In the genomic region with DNA sequence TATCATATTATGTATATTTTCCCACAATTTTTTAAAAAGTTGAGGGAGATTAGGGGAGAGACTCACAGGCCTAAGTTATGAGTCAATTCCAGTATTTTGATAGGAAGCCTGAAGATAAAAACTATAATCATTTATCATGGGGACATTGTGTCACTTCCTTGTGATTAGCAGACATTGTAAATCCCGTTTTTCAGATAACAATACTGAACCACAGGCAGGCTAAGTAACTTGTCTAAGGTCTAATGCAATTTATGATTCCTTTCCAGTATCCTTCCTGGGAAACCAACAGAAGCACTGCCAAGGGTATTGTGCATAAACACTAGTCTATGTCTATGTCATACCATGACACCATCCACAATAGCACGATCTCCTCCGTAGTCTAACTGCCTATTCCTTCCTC, we compare ENCODE assay signal across 15 cellular contexts.
DNase-seq lines count a peak whose midpoint lies in the region; ATAC-seq, FAIRE-seq and TF ChIP-seq lines count a peak whose summit lies in the region.
"Had no signal": no experiment of that assay in that cellular context is flagged by ENCODE, and none has a peak within 500 bp of the region (broad histone marks: within the 10 kb centered on the region; RNA-seq: fewer than 3 reads in every experiment).

No MANE protein-coding gene starts in this region.

- no peaks in the 10 kb centered on the region for H3F3A ChIP-seq in SK-N-SH (replicated peaks; ENCODE audit: insufficient read depth)

- dilution Hi-C loops in endothelial cell of umbilical vein (cut with MboI; ENCODE audit: extremely low pct_ligation_motif_present, low sequenced_read_pairs) = no loop called here

- TF ChIP-seq RAD21 in SK-N-SH (IDR thresholded peaks at IDR 0.05; ENCODE audit: low read length) = no peak

- H3K4me2 ChIP-seq in SK-N-SH (no peak overlapping the region), endothelial cell of umbilical vein (ENCODE audit: insufficient read depth, low read length) (peak overlapping the region; percentile 34), mesenchymal stem cell (ENCODE audit: low read length, poor library complexity, severe bottlenecking) (no peak overlapping the region)
- H3K4me2 ChIP-seq: BLaER1 had no signal

- no peak overlapping the region for H2BK12ac ChIP-seq in mesenchymal stem cell (ENCODE audit: low read length in 2 of 2)

- H3K9me2 ChIP-seq in SK-N-SH = no peaks in the 10 kb centered on the region

- H3K4me3 ChIP-seq in SK-N-SH (ENCODE audit: low read depth in 2 of 2, low read length in 1 of 2) (no peak overlapping the region), endothelial cell of umbilical vein (replicated peaks in 1 of 3; ENCODE audit: insufficient read depth in 1 of 3, low read depth in 1 of 3, low read length in 3 of 3) (no peak overlapping the region), mesenchymal stem cell (ENCODE audit: insufficient read depth in 1 of 2, low read depth in 1 of 2, low read length in 2 of 2) (no peak overlapping the region)
- H3K4me3 ChIP-seq: BLaER1 had no signal

- peak; percentile 67 for FAIRE-seq in endothelial cell of umbilical vein (lab: Jason Lieb, UNC)
- FAIRE-seq: H54 had no signal

- no peak for TF ChIP-seq EP300 in SK-N-SH (IDR thresholded peaks at IDR 0.05; ENCODE audit: borderline replicate concordance in 1 of 2, low read depth in 1 of 2, low read length in 1 of 2)

- no peak overlapping the region for H3K27ac ChIP-seq in SK-N-SH (ENCODE audit: low read depth in 2 of 2, low read length in 1 of 2)
- peak overlapping the region; percentile 61 for H3K27ac ChIP-seq in endothelial cell of umbilical vein (ENCODE audit: insufficient read depth, low read depth, low read length)
- no peak overlapping the region for H3K27ac ChIP-seq in mesenchymal stem cell (ENCODE audit: low read length, poor library complexity, severe bottlenecking)
- H3K27ac ChIP-seq: 22Rv1, BLaER1, HL-60 had no signal

- no peak overlapping the region for H2AK5ac ChIP-seq in mesenchymal stem cell (ENCODE audit: low read length, severe bottlenecking)

- POLR2A ChIA-PET in SK-N-SH (lab: Yijun Ruan, JAX) = no interaction called here
- POLR2A ChIA-PET in endothelial cell of umbilical vein (lab: Charles Lee) = no interaction called here

- intact Hi-C loops in endothelial cell of umbilical vein (cut with micrococcal nuclease) = no loop called here

- H3K27me3 ChIP-seq in SK-N-SH (ENCODE audit: insufficient read depth) (no peaks in the 10 kb centered on the region), endothelial cell of umbilical vein (ENCODE audit: control insufficient read depth in 2 of 2, insufficient read depth in 2 of 2, low read length in 2 of 2) (no peaks in the 10 kb centered on the region), mesenchymal stem cell (ENCODE audit: control insufficient read depth in 1 of 2, insufficient read depth in 1 of 2, low read length in 2 of 2) (peaks cover 0 to 7% of the 10 kb centered on the region in 2 experiments)
- H3K27me3 ChIP-seq: BLaER1 had no signal

- H4K8ac ChIP-seq in mesenchymal stem cell (ENCODE audit: low read length) = no peak overlapping the region

- H3K36me3 ChIP-seq in SK-N-SH (replicated peaks in 1 of 2; ENCODE audit: control insufficient read depth in 1 of 2, insufficient read depth in 2 of 2, low read length in 1 of 2) (no peaks in the 10 kb centered on the region), endothelial cell of umbilical vein (ENCODE audit: control insufficient read depth in 2 of 2, extremely low read depth in 1 of 2, insufficient read depth in 2 of 2, low read length in 2 of 2) (no peaks in the 10 kb centered on the region), mesenchymal stem cell (ENCODE audit: control insufficient read depth in 1 of 2, insufficient read depth in 2 of 2, low read depth in 1 of 2, low read length in 2 of 2) (no peaks in the 10 kb centered on the region)
- H3K36me3 ChIP-seq: BLaER1 had no signal

- H3K9me1 ChIP-seq in endothelial cell of umbilical vein (replicated peaks; ENCODE audit: control insufficient read depth, extremely low read depth, insufficient read depth, low read length) = no peaks in the 10 kb centered on the region

- no peak overlapping the region for H3K9ac ChIP-seq in SK-N-SH
- H3K9ac ChIP-seq in endothelial cell of umbilical vein (replicated peaks; ENCODE audit: extremely low read depth, insufficient read depth, low read length) = no peak overlapping the region
- no peak overlapping the region for H3K9ac ChIP-seq in mesenchymal stem cell (ENCODE audit: low read length)
- H3K9ac ChIP-seq: BLaER1 had no signal

- TF ChIP-seq POLR2A in endothelial cell of umbilical vein (IDR thresholded peaks at IDR 0.05; ENCODE audit: low read depth, low read length) = no peak

- no peak overlapping the region for H2BK15ac ChIP-seq in mesenchymal stem cell (ENCODE audit: low read depth, poor library complexity, severe bottlenecking)

- no peak for ATAC-seq in SK-N-SH treated with all-trans-retinoic acid at 6 μM for 48 hours
- ATAC-seq: HCT116 had no signal

- H3K4me1 ChIP-seq in SK-N-SH (ENCODE audit: control insufficient read depth in 1 of 2, insufficient read depth in 2 of 2, low read depth in 1 of 2, low read length in 1 of 2) = no peaks in the 10 kb centered on the region; a peak in 1 of 4 replicates
- peaks cover 11% of the 10 kb centered on the region for H3K4me1 ChIP-seq in endothelial cell of umbilical vein (ENCODE audit: control insufficient read depth, extremely low read depth, insufficient read depth, low read length)
- H3K4me1 ChIP-seq in mesenchymal stem cell (ENCODE audit: control insufficient read depth, insufficient read depth, low read depth, low read length) = no peaks in the 10 kb centered on the region
- H3K4me1 ChIP-seq: BLaER1 had no signal

- no peak overlapping the region for H3K14ac ChIP-seq in mesenchymal stem cell (ENCODE audit: low read length in 2 of 2)

- CTCF ChIA-PET in SK-N-SH (lab: Yijun Ruan, JAX) = no interaction called here
- CTCF ChIA-PET in endothelial cell of umbilical vein (lab: Charles Lee) = interaction anchor here (1.6 to 2.4 kb wide), 2 partner anchors 12 to 14 kb away, joined by 3 to 6 read pairs; no protein-coding TSS in a partner anchor

- H3K23ac ChIP-seq in mesenchymal stem cell (ENCODE audit: low read length in 2 of 2) = no peak overlapping the region

- H3K9me3 ChIP-seq in SK-N-SH (no peaks in the 10 kb centered on the region), endothelial cell of umbilical vein (replicated peaks; ENCODE audit: control insufficient read depth, insufficient read depth, low read length) (no peaks in the 10 kb centered on the region), mesenchymal stem cell (ENCODE audit: control insufficient read depth, low read length) (no peaks in the 10 kb centered on the region)
- H3K9me3 ChIP-seq: BLaER1 had no signal

- H3K79me2 ChIP-seq in SK-N-SH (ENCODE audit: insufficient read depth) (no peaks in the 10 kb centered on the region), endothelial cell of umbilical vein (ENCODE audit: control insufficient read depth, insufficient read depth, low read length) (no peaks in the 10 kb centered on the region)

- no peak overlapping the region for H2AFZ ChIP-seq in SK-N-SH (ENCODE audit: low read depth)
- peak overlapping the region; percentile 82 for H2AFZ ChIP-seq in endothelial cell of umbilical vein (ENCODE audit: low read depth, low read length)
- no peak overlapping the region for H2AFZ ChIP-seq in mesenchymal stem cell (ENCODE audit: low read depth, low read length)

- H4K91ac ChIP-seq in mesenchymal stem cell (ENCODE audit: low read length) = no peak overlapping the region

- no peak overlapping the region for H3K18ac ChIP-seq in mesenchymal stem cell (ENCODE audit: low read depth in 1 of 2, low read length in 2 of 2)

- H4K20me1 ChIP-seq in SK-N-SH (ENCODE audit: insufficient read depth) = no peaks in the 10 kb centered on the region
- H4K20me1 ChIP-seq in endothelial cell of umbilical vein (replicated peaks; ENCODE audit: control insufficient read depth, extremely low read depth, insufficient read depth, low read length) = no peaks in the 10 kb centered on the region
- H4K20me1 ChIP-seq: BLaER1 had no signal

- no peak overlapping the region for H3K4ac ChIP-seq in mesenchymal stem cell (ENCODE audit: low read depth in 1 of 2, low read length in 2 of 2)

- WGBS in SK-N-SH (ENCODE audit: low lambda C conversion rate) = 45% methylated on average over 3 of the region's 3 CpGs
- WGBS in mesenchymal stem cell = 61% methylated on average over 3 of the region's 3 CpGs

- no peak overlapping the region for H2BK120ac ChIP-seq in mesenchymal stem cell (ENCODE audit: low read depth, low read length)

- no peak for TF ChIP-seq CTCF in SK-N-SH (IDR thresholded peaks at IDR 0.05)
- no peak for TF ChIP-seq CTCF in endothelial cell of umbilical vein (IDR thresholded peaks at IDR 0.05; ENCODE audit: extremely low read depth in 1 of 2, insufficient read depth in 1 of 2, low read depth in 1 of 2, low read length in 2 of 2)

- H3K79me1 ChIP-seq in mesenchymal stem cell (replicated peaks; ENCODE audit: low read length, poor library complexity, severe bottlenecking) = no peaks in the 10 kb centered on the region

- BruUV-seq in endothelial cell of umbilical vein (replicated peaks; lab: Mats Ljungman, UMichigan) = no TSS peak

- H2BK5ac ChIP-seq in mesenchymal stem cell (ENCODE audit: low read depth, low read length, poor library complexity, severe bottlenecking) = no peak overlapping the region

- DNase-seq in SK-N-SH (no peak), endothelial cell of umbilical vein (ENCODE audit: low read depth, low spot score) (peak; percentile 77), mesenchymal stem cell (peak; percentile 59), T1000 (lab: John Stamatoyannopoulos, UW) (no peak), iPS-NIHi7 (ENCODE audit: extremely low spot score) (no peak), middle frontal gyrus (ENCODE audit: extremely low spot score, low spot score) (no peak)
- DNase-seq: AML-193; CD4-positive, CD25-positive, alpha-beta regulatory T cell; DMS 273 treated with DMSO at 0.1 percent for 48 hours had no signal

TF ChIP-seq in SK-N-SH treated with all-trans-retinoic acid at 6 μM for 48 hours, 23 proteins besides CTCF, POLR2A, EP300 and RAD21 (continues in another document):
- TF ChIP-seq TCF4 (CRISPR knock-in tag; IDR thresholded peaks at IDR 0.05; ENCODE audit: borderline replicate concordance) = no peak

TF ChIP-seq in SK-N-SH, 30 proteins besides CTCF, POLR2A, EP300 and RAD21 (continues in another document):
- TF ChIP-seq JUND (IDR thresholded peaks at IDR 0.05) = no peak

TF ChIP-seq in endothelial cell of umbilical vein, 7 proteins besides CTCF, POLR2A, EP300 and RAD21 (continues in another document):
- TF ChIP-seq GATA2 (IDR thresholded peaks at IDR 0.05; ENCODE audit: insufficient read depth, insufficient read length, low read depth, low read length) = peak; percentile 94
- TF ChIP-seq EZH2 (IDR thresholded peaks at IDR 0.05; ENCODE audit: borderline replicate concordance, low read depth, low read length, severe bottlenecking) = no peak
- TF ChIP-seq, protein P1, sequence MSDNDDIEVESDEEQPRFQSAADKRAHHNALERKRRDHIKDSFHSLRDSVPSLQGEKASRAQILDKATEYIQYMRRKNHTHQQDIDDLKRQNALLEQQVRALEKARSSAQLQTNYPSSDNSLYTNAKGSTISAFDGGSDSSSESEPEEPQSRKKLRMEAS (IDR thresholded peaks at IDR 0.05; ENCODE audit: insufficient read depth, insufficient read length) = no peak
- peak; percentile 7 for TF ChIP-seq JUN (IDR thresholded peaks at IDR 0.05; ENCODE audit: borderline replicate concordance, insufficient read depth, insufficient read length, low read depth)
- no peak for TF ChIP-seq POLR2AphosphoS5 (IDR thresholded peaks at IDR 0.05; ENCODE audit: insufficient read depth, low read depth, low read length)

Comparison
In these comparisons a context has a peak if more than half of its experiments do, and no peak if none do; other contexts are left out.
1. DNase-seq: peak in endothelial cell of umbilical vein (single experiment) and mesenchymal stem cell (single experiment); none in SK-N-SH (single experiment), T1000 (single experiment), iPS-NIHi7 (single experiment) and middle frontal gyrus (single experiment).